ENCODE assay signal across 12 cellular contexts in genomic region chr15:69393831-69394491, GRCh38. TPM values are rescaled to one million over a fixed set of nuclear protein-coding genes. Genes with fewer than 3 reads are reported as not detected.
A peak's percentile ranks its signal among the peaks of the same experiment; 100 is the strongest.
DNase-seq lines count a peak whose midpoint lies in the region; FAIRE-seq and TF ChIP-seq lines count a peak whose summit lies in the region.
"Had no signal": no experiment of that assay in that cellular context is flagged by ENCODE, and none has a peak within 500 bp of the region (broad histone marks: within the 10 kb centered on the region; RNA-seq: fewer than 3 reads in every experiment).

No MANE protein-coding gene starts in this region.

- H3K4me3 ChIP-seq in mammary epithelial cell (replicated peaks in 1 of 3; ENCODE audit: insufficient read depth in 1 of 3, low read depth in 2 of 3, low read length in 3 of 3): no peak overlapping the region
- no peak overlapping the region for H3K4me3 ChIP-seq in small intestine (ENCODE audit: low read depth in 1 of 2, low read length in 2 of 2)
- H3K4me3 ChIP-seq: PC-9, tibial artery had no signal

- H3K79me2 ChIP-seq in mammary epithelial cell (ENCODE audit: insufficient read depth, low read length): no peaks in the 10 kb centered on the region

- H3K4me3 Mint-ChIP-seq in nephron progenitor cell: no peak overlapping the region

- no peak for FAIRE-seq in small intestine (lab: Jason Lieb, UNC)

- TF ChIP-seq CTCF in mammary epithelial cell (conservative IDR thresholded peaks at IDR 0.05 in 1 of 2, IDR thresholded peaks at IDR 0.05 in 1 of 2; ENCODE audit: extremely low read depth in 1 of 2, insufficient read depth in 1 of 2, low read depth in 1 of 2, low read length in 2 of 2) (no peak), nephron progenitor cell (IDR thresholded peaks at IDR 0.05) (no peak), GM10248 (IDR thresholded peaks at IDR 0.05; ENCODE audit: control extremely low read depth, extremely low read depth, low read depth, missing control alignments) (no peak), GM13977 (IDR thresholded peaks at IDR 0.05; ENCODE audit: extremely low read depth, insufficient read depth, missing control alignments) (no peak)

- peak overlapping the region; percentile 51 for H3K27ac Mint-ChIP-seq in nephron progenitor cell
- H3K27ac Mint-ChIP-seq: activated T-helper 2 cell treated with anti-CD3 and anti-CD28 coated beads, Interferon-gamma antibody, Interleukin-2, Interleukin-4, amounts not matched to agents 10 μg/mL and 5 μg/mL and 100 μg/mL, durations not matched to agents 14 hours and 24 hours and 36 hours had no signal

- intact Hi-C loops in mammary epithelial cell (cut with micrococcal nuclease): loop anchor here (1.0 to 10.0 kb wide), 4 partner anchors 129 to 335 kb away; partner anchors contain the start of gene GLCE

- DNase-seq in Daoy (ENCODE audit: low read depth): peak; percentile 34
- peak; percentile 18 for DNase-seq in MV-4-11 (lab: John Stamatoyannopoulos, UW)
- peak; percentile 49 for DNase-seq in mammary epithelial cell
- DNase-seq in nephron progenitor cell: no peak
- DNase-seq in activated CD4-positive, CD25-positive, alpha-beta regulatory T cell treated with anti-CD3 and anti-CD28 coated beads, Interleukin-2, amount 50 U/mL, for 72 hours: no peak
- DNase-seq in small intestine: no peak
- no peak for DNase-seq in GM10248 (ENCODE audit: extremely low spot score)
- DNase-seq in GM13977 (ENCODE audit: low spot score): no peak

- H3K36me3 ChIP-seq in mammary epithelial cell (ENCODE audit: insufficient read depth, low read length): no peaks in the 10 kb centered on the region
- H3K36me3 ChIP-seq in small intestine (ENCODE audit: control insufficient read depth in 2 of 2, insufficient read depth in 2 of 2, low read length in 2 of 2): no peaks in the 10 kb centered on the region

- H3K27ac ChIP-seq in mammary epithelial cell (ENCODE audit: insufficient read depth, low read depth, low read length) (peak overlapping the region; percentile 42), small intestine (ENCODE audit: low read depth in 1 of 2, low read length in 1 of 2) (no peak overlapping the region)
- H3K27ac ChIP-seq: PC-9, tibial artery had no signal

- H3K4me1 ChIP-seq in mammary epithelial cell (ENCODE audit: insufficient read depth, low read length) (peaks cover 47% of the 10 kb centered on the region), small intestine (ENCODE audit: control insufficient read depth in 2 of 2, insufficient read depth in 1 of 2, low read depth in 1 of 2, low read length in 1 of 2) (no peaks in the 10 kb centered on the region)

- POLR2A ChIA-PET in GM10248 (lab: Yijun Ruan, JAX): interaction anchor here (0.7 kb wide), 1 partner anchor 242 kb away, joined by 4 read pairs; no protein-coding TSS in a partner anchor

- no peaks in the 10 kb centered on the region for H3K27me3 ChIP-seq in mammary epithelial cell (ENCODE audit: insufficient read depth, low read length)
- H3K27me3 ChIP-seq in small intestine (ENCODE audit: control insufficient read depth in 2 of 2, insufficient read depth in 2 of 2, low read length in 2 of 2): no peaks in the 10 kb centered on the region
- H3K27me3 ChIP-seq: tibial artery had no signal

- H3K36me3 Mint-ChIP-seq in nephron progenitor cell (ENCODE audit: low read depth): no peaks in the 10 kb centered on the region
- H3K36me3 Mint-ChIP-seq: CD4-positive, alpha-beta memory T cell had no signal

- H2AFZ ChIP-seq in mammary epithelial cell (ENCODE audit: low read depth, low read length): peak overlapping the region; percentile 83
- H2AFZ ChIP-seq: PC-9 had no signal

- peaks cover 26% of the 10 kb centered on the region for H3K4me1 Mint-ChIP-seq in nephron progenitor cell

- H3K27me3 Mint-ChIP-seq in nephron progenitor cell (ENCODE audit: low read depth, poor library complexity): peaks cover 27% of the 10 kb centered on the region

- H3K9me3 Mint-ChIP-seq in nephron progenitor cell: no peaks in the 10 kb centered on the region
- H3K9me3 Mint-ChIP-seq: activated T-helper 2 cell treated with anti-CD3 and anti-CD28 coated beads, Interferon-gamma antibody, Interleukin-2, Interleukin-4, amounts not matched to agents 10 μg/mL and 5 μg/mL and 100 μg/mL, durations not matched to agents 14 hours and 24 hours and 36 hours; CD4-positive, alpha-beta memory T cell had no signal

- CTCF ChIA-PET in mammary epithelial cell (lab: Charles Lee; ENCODE audit: low non-redundant PET): interaction anchor here (0.6 kb wide), 1 partner anchor 14 kb away, joined by 5 read pairs; no protein-coding TSS in a partner anchor
- CTCF ChIA-PET in GM10248 (lab: Yijun Ruan, JAX): interaction anchor here (0.8 to 6.6 kb wide), 18 partner anchors 12 to 363 kb away, joined by 3 to 50 read pairs (median 4); partner anchors contain the start of gene KIF23

- no peaks in the 10 kb centered on the region for H3K9me3 ChIP-seq in mammary epithelial cell (replicated peaks; ENCODE audit: insufficient read depth, low read length)
- H3K9me3 ChIP-seq in small intestine (ENCODE audit: control insufficient read depth, low read depth): no peaks in the 10 kb centered on the region
- H3K9me3 ChIP-seq: tibial artery had no signal

- no peaks in the 10 kb centered on the region for H4K20me1 ChIP-seq in mammary epithelial cell (ENCODE audit: insufficient read depth, low read length)

- dilution Hi-C loops in mammary epithelial cell (cut with HindIII; ENCODE audit: low sequenced_read_pairs): no loop called here

- H3K4me2 ChIP-seq in mammary epithelial cell (ENCODE audit: insufficient read depth, low read depth, low read length): peak overlapping the region; percentile 53

- no TSS peak for BruUV-seq in mammary epithelial cell (replicated peaks; lab: Mats Ljungman, UMichigan)

- 29% methylated on average over 11 of the region's 11 CpGs for WGBS in mammary epithelial cell (ENCODE audit: low coverage, missing lambda C conversion rate)
- 60 to 71% (median 61%) methylated on average over 11 of the region's 11 CpGs for WGBS in small intestine, 3 donors

- H3K9ac ChIP-seq in mammary epithelial cell (ENCODE audit: insufficient read depth, low read length): peak overlapping the region; percentile 32

- in situ Hi-C loops in mammary epithelial cell (cut with MboI; ENCODE audit: low sequenced_read_pairs in 2 of 2) (no loop called here), GM13977 (cut with MboI; ENCODE audit: low pct_unique_long_range_greater_than_20kb, low sequenced_read_pairs, unreplicated experiment) (loop anchor here (25.0 kb wide), 1 partner anchor 332 kb away; no protein-coding TSS in a partner anchor)

RNA-seq across cellular contexts. Expression of gene KIF23, which starts 20.2 kb away (rescaled TPM):
- total RNA-seq in Daoy (2014; rRNA removed; shearing (Covaris generic)): 107 and 148 TPM in 2 replicates
- total RNA-seq in mammary epithelial cell: 10 to 100 TPM; 14.7 to 55.8 TPM
- polyA plus RNA-seq in mammary epithelial cell (33.1 TPM), small intestine (10 to 100 TPM in 1 of 3 donors, 1 to 10 TPM in 2; 1.1 to 12.1 (median 1.3) TPM)
- 26.7 TPM for polyA minus RNA-seq in mammary epithelial cell
- polyA plus RNA-seq: CD4-positive, alpha-beta memory T cell had no signal

RNA-seq across cellular contexts. Expression of gene RPLP1, which starts 58.7 kb away (rescaled TPM):
- 111 and 148 TPM in 2 replicates for total RNA-seq in Daoy (2014; rRNA removed; shearing (Covaris generic))
- total RNA-seq in mammary epithelial cell: 1,000 to 10,000 TPM in 1 of 2 donors, 100 to 1,000 TPM in 1; 152 to 1,750 TPM
- polyA plus RNA-seq in mammary epithelial cell (1,472 TPM), small intestine (1,000 to 10,000 TPM in 2 of 3 donors, 100 to 1,000 TPM in 1; 975 to 2,388 (median 1,802) TPM)
- polyA minus RNA-seq in mammary epithelial cell: 850 TPM

Comparison
In these comparisons a context has a peak if more than half of its experiments do, and no peak if none do; other contexts are left out.
1. DNase-seq: peak in Daoy (single experiment), MV-4-11 (single experiment) and mammary epithelial cell (single experiment); none in nephron progenitor cell (single experiment), activated CD4-positive, CD25-positive, alpha-beta regulatory T cell treated with anti-CD3 and anti-CD28 coated beads, Interleukin-2, amount 50 U/mL, for 72 hours (single experiment), small intestine (single experiment), GM10248 (single experiment) and GM13977 (single experiment).